23 cellular contexts compared by ENCODE assay signal in the genomic region with DNA sequence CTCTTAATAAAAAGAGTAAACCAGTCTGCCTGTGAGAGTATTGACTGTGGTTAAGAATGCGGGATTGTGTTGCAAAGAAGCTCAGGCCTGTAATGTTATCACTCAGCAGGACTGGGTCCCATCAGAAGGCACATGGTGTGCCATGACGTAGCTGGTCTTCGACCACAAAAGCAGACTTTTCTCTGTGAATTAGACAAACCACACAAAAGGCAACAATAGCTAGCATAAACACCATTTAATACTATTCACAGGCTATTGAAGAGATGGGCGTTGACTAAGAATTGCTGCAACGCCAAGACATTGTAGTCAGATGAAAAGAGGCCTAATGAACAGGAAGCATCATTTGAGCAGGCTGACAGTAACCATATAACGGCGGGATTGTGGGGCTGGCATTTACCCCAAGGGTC.
DNase-seq lines count a peak whose midpoint lies in the region; ATAC-seq and TF ChIP-seq lines count a peak whose summit lies in the region.
"Had no signal": no experiment of that assay in that cellular context is flagged by ENCODE, and none has a peak within 500 bp of the region (broad histone marks: within the 10 kb centered on the region; RNA-seq: fewer than 3 reads in every experiment).

No MANE protein-coding gene starts in this region.

- BruUV-seq in PC-3 (replicated peaks; lab: Mats Ljungman, UMichigan): no TSS peak

- 63 to 76% methylated on average over 7 of the region's 7 CpGs for WGBS in testis, 2 donors

- H3K4me1 ChIP-seq in PC-3 (ENCODE audit: insufficient read depth, low read length) (no peaks in the 10 kb centered on the region), testis (no peaks in the 10 kb centered on the region)
- H3K4me1 ChIP-seq: ascending aorta, upper lobe of right lung had no signal

- H3K36me3 ChIP-seq in PC-3 (ENCODE audit: low read depth, low read length): no peaks in the 10 kb centered on the region
- H3K36me3 ChIP-seq in testis (ENCODE audit: low read depth, missing control alignments): no peaks in the 10 kb centered on the region
- H3K36me3 ChIP-seq: ascending aorta, upper lobe of right lung had no signal

- CTCF ChIA-PET in PC-3 (lab: Charles Lee): interaction anchor here (0.6 kb wide), 1 partner anchor 206 kb away, joined by 3 read pairs; no protein-coding TSS in a partner anchor

- H3K79me2 ChIP-seq in PC-3 (ENCODE audit: low read length): no peaks in the 10 kb centered on the region

- intact Hi-C loops in PC-3 (cut with micrococcal nuclease) (no loop called here), head of caudate nucleus (cut with DNase I) (no loop called here), testis (cut with DNase I; ENCODE audit: low total_unique reads) (no loop called here)

- H4K20me1 ChIP-seq in PC-3 (ENCODE audit: low read length): no peaks in the 10 kb centered on the region

- peak; percentile 64 for DNase-seq in NCI-H146 (lab: John Stamatoyannopoulos, UW)
- no peak for DNase-seq in PC-3
- DNase-seq in head of caudate nucleus: peak in 39 of 42 donors; percentile 9 to 83 (median 47)
- peak; percentile 38 for DNase-seq in putamen (ENCODE audit: low spot score)
- DNase-seq in T-helper 9 cell: no peak
- DNase-seq in activated effector memory CD4-positive, alpha-beta T cell treated with anti-CD3 and anti-CD28 coated beads, Interleukin-2, amount 50 U/mL, for 16 hours: no peak
- DNase-seq in testis: no peak
- DNase-seq: activated CD4-positive, alpha-beta T cell treated with anti-CD3 and anti-CD28 coated beads, Interleukin-2, amount 10 ng/mL, durations not matched to agents 24 days and 14 days; activated CD8-positive, alpha-beta memory T cell treated with anti-CD3 and anti-CD28 coated beads, Interleukin-2, amount 50 U/mL, for 4 hours; activated naive CD4-positive, alpha-beta T cell; erythroblast; glutamatergic neuron; GOT3; mesenchymal stem cell; NCI-H1694; NCI-H526 treated with DMSO at 0.1 percent for 48 hours; SK-N-SH; stimulated activated naive CD8-positive, alpha-beta T cell treated with anti-CD3 and anti-CD28 coated beads, Interleukin-15, Interleukin-2, amounts not matched to agents 100 U/mL and 50 U/mL, for 24 hours; upper lobe of right lung had no signal

- H2AFZ ChIP-seq in PC-3 (ENCODE audit: low read length): peak overlapping the region; percentile 48; the same call in 1 of the 2 replicates

- no peak for ATAC-seq in PC-3
- no peak for ATAC-seq in HG03025 (IDR thresholded peaks at IDR 0.05; ENCODE audit: low FRiP score, unreplicated experiment)
- ATAC-seq: natural killer cell treated with Interleukin-12 subunit alpha and Interleukin-12 subunit beta and Interleukin-15 and Interleukin-18, amount 100 ng/mL, for 72 hours; Panc1; stimulated activated naive CD8-positive, alpha-beta T cell treated with anti-CD3 and anti-CD28 coated beads, Interleukin-15, Interleukin-2, amounts not matched to agents 100 U/mL and 50 U/mL, for 24 hours; upper lobe of right lung had no signal

- no peaks in the 10 kb centered on the region for H3K9me3 ChIP-seq in PC-3 (ENCODE audit: low read length)
- no peaks in the 10 kb centered on the region for H3K9me3 ChIP-seq in testis
- H3K9me3 ChIP-seq: ascending aorta, SK-N-SH, upper lobe of right lung had no signal

- H3K27me3 ChIP-seq in PC-3 (ENCODE audit: low read length): no peaks in the 10 kb centered on the region
- H3K27me3 ChIP-seq in testis: no peaks in the 10 kb centered on the region
- H3K27me3 ChIP-seq: ascending aorta, upper lobe of right lung had no signal

- POLR2A ChIA-PET in PC-3 (lab: Charles Lee; ENCODE audit: unreplicated experiment): no interaction called here

- H3K9ac ChIP-seq in PC-3 (ENCODE audit: low read length): no peak overlapping the region
- H3K9ac ChIP-seq: SK-N-SH had no signal

- H3K4me3 ChIP-seq in PC-3 (ENCODE audit: low read length): no peak overlapping the region
- no peak overlapping the region for H3K4me3 ChIP-seq in testis
- H3K4me3 ChIP-seq: ascending aorta, upper lobe of right lung had no signal

- TF ChIP-seq POLR2A in testis (IDR thresholded peaks at IDR 0.05): no peak

- TF ChIP-seq CTCF in PC-3 (conservative IDR thresholded peaks at IDR 0.05; ENCODE audit: low read depth, low read length) (no peak), testis (IDR thresholded peaks at IDR 0.05) (no peak)

- H3K27ac ChIP-seq in PC-3 (ENCODE audit: low read length) (no peak overlapping the region), testis (no peak overlapping the region)
- H3K27ac ChIP-seq: ascending aorta, upper lobe of right lung had no signal

- H3K4me2 ChIP-seq in PC-3 (ENCODE audit: low read length): no peak overlapping the region
- H3K4me2 ChIP-seq: SK-N-SH had no signal

- no peaks in the 10 kb centered on the region for H3F3A ChIP-seq in PC-3 (ENCODE audit: low read length, unreplicated experiment)

- H3K9me2 ChIP-seq in PC-3 (replicated peaks; ENCODE audit: low read length): no peaks in the 10 kb centered on the region
- H3K9me2 ChIP-seq: SK-N-SH had no signal

Comparison
In these comparisons a context has a peak if more than half of its experiments do, and no peak if none do; other contexts are left out.
1. DNase-seq: peak in NCI-H146 (single experiment), head of caudate nucleus (39 of 42) and putamen (single experiment); none in PC-3 (single experiment), T-helper 9 cell (single experiment), activated effector memory CD4-positive, alpha-beta T cell treated with anti-CD3 and anti-CD28 coated beads, Interleukin-2, amount 50 U/mL, for 16 hours (single experiment) and testis (single experiment).